25 cellular contexts compared by ENCODE assay signal in genomic region chr1:60865146-60865545, GRCh38.
A peak's percentile ranks its signal among the peaks of the same experiment; 100 is the strongest.
DNase-seq lines count a peak whose midpoint lies in the region; ATAC-seq and TF ChIP-seq lines count a peak whose summit lies in the region.
"Had no signal": no experiment of that assay in that cellular context is flagged by ENCODE, and none has a peak within 500 bp of the region (broad histone marks: within the 10 kb centered on the region; RNA-seq: fewer than 3 reads in every experiment).

No MANE protein-coding gene starts in this region.

- peaks cover 0 to 3% (median 0%) of the 10 kb centered on the region in 3 donors for H3K27me3 ChIP-seq in psoas muscle (ENCODE audit: insufficient read depth in 3 of 3, low read length in 2 of 3)
- H3K27me3 ChIP-seq: uterus had no signal

- 41 to 59% (median 46%) methylated on average over 8 of the region's 8 CpGs for WGBS in psoas muscle, 3 donors

- in situ Hi-C loops in G401 (cut with HindIII; ENCODE audit: low sequenced_read_pairs): no loop called here

- peak overlapping the region; percentile 58 for H3K4me3 ChIP-seq in psoas muscle
- H3K4me3 ChIP-seq: lower lobe of right lung, uterus had no signal

- intact Hi-C loops in psoas muscle (cut with DNase I): loop anchor here in 1 of 2 donors (5.0 to 10.0 kb wide), 3 partner anchors 37 to 217 kb away; partner anchors contain the start of gene NFIA

- peak in 3 of 4 donors; percentile 42 to 57 (median 56) for ATAC-seq in psoas muscle
- no peak for ATAC-seq in HG02798 (IDR thresholded peaks at IDR 0.05; ENCODE audit: poor library complexity, unreplicated experiment)
- ATAC-seq: activated CD8-positive, alpha-beta T cell treated with anti-CD3 and anti-CD28 coated beads, Interleukin-2, amount 10 ng/mL, durations not matched to agents 7 days and 5 days; CD8-positive, alpha-beta T cell; lower lobe of right lung; naive thymus-derived CD4-positive, alpha-beta T cell; Right ventricle myocardium inferior had no signal

- H3K36me3 ChIP-seq in psoas muscle (ENCODE audit: insufficient read depth in 1 of 2, low read depth in 1 of 2): no peaks in the 10 kb centered on the region
- H3K36me3 ChIP-seq: brain microvascular endothelial cell, lower lobe of right lung, uterus had no signal

- no peaks in the 10 kb centered on the region for H3K9me3 ChIP-seq in psoas muscle
- H3K9me3 ChIP-seq: lower lobe of right lung, uterus had no signal

- POLR2A ChIA-PET in HEK293T (lab: Yijun Ruan, JAX): no interaction called here

- CTCF ChIA-PET in HEK293T (lab: Yijun Ruan, JAX): no interaction called here

- peak overlapping the region; percentile 70 for H3K27ac ChIP-seq in psoas muscle
- H3K27ac ChIP-seq: brain microvascular endothelial cell, lower lobe of right lung, uterus had no signal

- peaks cover 9% of the 10 kb centered on the region for H3K4me1 ChIP-seq in psoas muscle
- H3K4me1 ChIP-seq: uterus had no signal

- DNase-seq in G401 (ENCODE audit: low spot score) (peak; percentile 35), NCI-H2171 treated with DMSO at 0.1 percent for 48 hours (lab: John Stamatoyannopoulos, UW) (peak; percentile 95), cerebellar cortex (ENCODE audit: low spot score) (peak; percentile 23), psoas muscle (no peak), HEK293T (ENCODE audit: extremely low spot score) (no peak)
- no peak for DNase-seq in activated CD4-positive, alpha-beta T cell treated with anti-CD3 and anti-CD28 coated beads for 48 hours
- DNase-seq: ACHN; activated CD8-positive, alpha-beta T cell treated with anti-CD3 and anti-CD28 coated beads, Interleukin-2, amount 10 ng/mL, durations not matched to agents 7 days and 5 days; activated naive CD4-positive, alpha-beta T cell treated with anti-CD3 and anti-CD28 coated beads, Interleukin-2, amount 50 U/mL, for 16 hours; amniotic stem cell; brain microvascular endothelial cell; CD8-positive, alpha-beta T cell; H9; kidney glomerular epithelial cell; lower lobe of right lung; naive thymus-derived CD4-positive, alpha-beta T cell; NCI-H1417 treated with DMSO at 0.1 percent for 48 hours; NCI-H2081 treated with DMSO at 0.1 percent for 48 hours; NCI-H510A; occipital lobe; small intestine; stimulated activated naive CD4-positive, alpha-beta T cell treated with Interleukin-2 at 50 U/mL for 16 hours; uterus had no signal

- no peak for TF ChIP-seq CTCF in psoas muscle (IDR thresholded peaks at IDR 0.05)

TF ChIP-seq in HEK293T, 16 proteins besides CTCF, POLR2A, EP300 and RAD21:
- TF ChIP-seq ZNF384 (IDR thresholded peaks at IDR 0.05) (no peak), PKNOX1 (IDR thresholded peaks at IDR 0.05) (no peak), ARNT (IDR thresholded peaks at IDR 0.05) (no peak), CTBP1 (IDR thresholded peaks at IDR 0.05; ENCODE audit: borderline replicate concordance) (no peak), TARDBP (IDR thresholded peaks at IDR 0.05) (no peak), L3MBTL2 (conservative IDR thresholded peaks at IDR 0.05) (no peak), FOXK2 (IDR thresholded peaks at IDR 0.05) (no peak), SUZ12 (IDR thresholded peaks at IDR 0.05) (no peak), FOXA1 (IDR thresholded peaks at IDR 0.05) (no peak), BHLHE40 (IDR thresholded peaks at IDR 0.05; ENCODE audit: borderline replicate concordance) (no peak), NFRKB (IDR thresholded peaks at IDR 0.05) (no peak)

Comparison
In these comparisons a context has a peak if more than half of its experiments do, and no peak if none do; other contexts are left out.
1. DNase-seq: peak in G401 (single experiment), NCI-H2171 treated with DMSO at 0.1 percent for 48 hours (single experiment) and cerebellar cortex (single experiment); none in psoas muscle (0 of 2), HEK293T (single experiment) and activated CD4-positive, alpha-beta T cell treated with anti-CD3 and anti-CD28 coated beads for 48 hours (single experiment).